Comparison of ENCODE assay signal across 34 cellular contexts in the genomic region with DNA sequence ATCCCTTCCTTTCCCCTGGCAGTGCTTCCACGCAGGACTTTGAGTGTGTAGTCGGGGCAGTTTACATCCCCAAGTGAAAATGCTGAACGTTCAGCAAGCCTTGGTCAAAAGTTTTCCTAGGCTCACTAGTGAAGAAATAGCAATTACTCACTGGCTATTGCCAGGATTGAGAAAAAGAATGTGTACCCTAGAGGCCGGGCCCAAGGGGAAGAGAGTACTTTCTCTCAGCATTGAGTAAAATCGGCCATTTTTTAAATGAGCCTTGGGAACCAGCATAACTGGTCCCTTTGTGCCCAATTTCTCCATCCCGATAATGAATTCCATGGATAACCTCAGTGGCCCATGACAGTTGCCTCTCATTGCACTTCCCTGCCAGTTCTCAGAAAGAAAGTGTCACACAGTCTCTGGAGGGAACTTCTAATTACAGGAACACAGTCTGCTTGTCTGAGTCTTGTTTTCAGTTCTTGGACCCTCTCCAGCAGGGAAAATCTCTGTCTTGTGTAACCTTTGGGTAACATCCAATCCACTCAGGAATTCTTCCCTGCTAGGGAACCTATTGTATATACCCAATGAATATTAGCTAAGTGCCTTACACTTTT. TPM values are rescaled to one million over a fixed set of nuclear protein-coding genes. Genes with fewer than 3 reads are reported as not detected.
"Had no signal": no experiment of that assay in that cellular context is flagged by ENCODE, and none has a peak within 500 bp of the region (broad histone marks: within the 10 kb centered on the region; RNA-seq: fewer than 3 reads in every experiment).

No MANE protein-coding gene starts in this region.

- H3K27me3 ChIP-seq: colonic mucosa, gastroesophageal sphincter, neutrophil, ovary, sigmoid colon, thyroid gland, upper lobe of left lung, vagina had no signal

- H3K4me3 ChIP-seq: colonic mucosa, gastroesophageal sphincter, ovary, psoas muscle, sigmoid colon, smooth muscle cell, thyroid gland, upper lobe of left lung, vagina had no signal

- H3K36me3 ChIP-seq: colonic mucosa, neutrophil, ovary, thyroid gland had no signal

- ATAC-seq: esophagus mucosa; gastroesophageal sphincter; left colon; stimulated activated memory B cell treated with anti-CD40 and anti-IgM and Interleukin-4, amounts not matched to agents 10 μg/mL and 1 μg/mL and 100 μg/mL, for 72 hours; stimulated activated naive CD8-positive, alpha-beta T cell treated with anti-CD3 and anti-CD28 coated beads, Interleukin-15, amount 100 ng/mL, for 72 hours had no signal

- DNase-seq: activated CD4-positive, alpha-beta T cell treated with anti-CD3 and anti-CD28 coated beads for 4 hours; activated CD4-positive, alpha-beta T cell treated with anti-CD3 and anti-CD28 coated beads, Interleukin-2, amount 50 U/mL, for 4 hours; activated gamma-delta T cell; activated naive CD4-positive, alpha-beta T cell treated with anti-CD3 and anti-CD28 coated beads, Interleukin-2, amount 50 U/mL, for 16 hours; activated T-cell treated with anti-CD3 and anti-CD28 coated beads, Interleukin-2, amount 50 U/mL, for 1 hour; amygdala; colonic mucosa; endodermal cell; hippocampal formation; kidney; left colon; naive B cell; nephron progenitor cell; ovary; psoas muscle; sigmoid colon; stimulated activated CD4-positive, alpha-beta T cell treated with anti-CD3 and anti-CD28 coated beads, Interleukin-1b, Interleukin-23, amount 100 ng/mL, for 48 hours; stimulated activated CD4-positive, alpha-beta T cell treated with anti-CD3 and anti-CD28 coated beads, Interleukin-4, amount 100 ng/mL, for 4 hours; stimulated activated CD8-positive, alpha-beta memory T cell treated with anti-CD3 and anti-CD28 coated beads, Interleukin-4, amount 100 ng/mL, for 48 hours; stimulated activated naive CD8-positive, alpha-beta T cell treated with anti-CD3 and anti-CD28 coated beads, Interleukin-15, amount 100 ng/mL, for 72 hours; T-helper 9 cell; thyroid gland; upper lobe of left lung had no signal

- H3K27ac ChIP-seq: colonic mucosa, gastroesophageal sphincter, neutrophil, ovary, psoas muscle, sigmoid colon, thyroid gland, upper lobe of left lung, vagina, VCaP had no signal

- H3K9me3 ChIP-seq: colonic mucosa, gastroesophageal sphincter, neutrophil, ovary, psoas muscle, sigmoid colon, thyroid gland, upper lobe of left lung, vagina had no signal

- H3K4me1 ChIP-seq: colonic mucosa, gastroesophageal sphincter, psoas muscle, sigmoid colon, thyroid gland, upper lobe of left lung, vagina had no signal

RNA-seq across cellular contexts. Expression of gene OR7D2, which starts 7.3 kb away (rescaled TPM):
- total RNA-seq: bronchial epithelial cell, esophagus mucosa, kidney, left colon, liver, ovary, sigmoid colon, vagina had no signal

RNA-seq across cellular contexts. Expression of gene OR7G3, which starts 44.7 kb away (rescaled TPM):
- total RNA-seq: bronchial epithelial cell; colonic mucosa; endodermal cell; esophagus mucosa; gastroesophageal sphincter; kidney; left colon; liver; mesothelial cell of epicardium; ovary; psoas muscle; sigmoid colon; smooth muscle cell; T-helper 1 cell treated with Interleukin-12 subunit alpha and Interleukin-12 subunit beta and Interleukin-4 antibody, amounts not matched to agents 30 ng/mL and 1 ng/mL, for 36 hours; thyroid gland; upper lobe of left lung; vagina had no signal

RNA-seq across cellular contexts. Expression of gene OR7D4, which starts 47.9 kb away (rescaled TPM):
- total RNA-seq: bronchial epithelial cell; colonic mucosa; endodermal cell; esophagus mucosa; gastroesophageal sphincter; kidney; left colon; liver; mesothelial cell of epicardium; ovary; psoas muscle; sigmoid colon; smooth muscle cell; T-helper 1 cell treated with Interleukin-12 subunit alpha and Interleukin-12 subunit beta and Interleukin-4 antibody, amounts not matched to agents 30 ng/mL and 1 ng/mL, for 36 hours; thyroid gland; upper lobe of left lung; vagina had no signal

RNA-seq across cellular contexts. Expression of gene OR7G1, which starts 55.9 kb away (rescaled TPM):
- total RNA-seq: bronchial epithelial cell; colonic mucosa; endodermal cell; esophagus mucosa; gastroesophageal sphincter; kidney; left colon; liver; mesothelial cell of epicardium; ovary; psoas muscle; sigmoid colon; smooth muscle cell; T-helper 1 cell treated with Interleukin-12 subunit alpha and Interleukin-12 subunit beta and Interleukin-4 antibody, amounts not matched to agents 30 ng/mL and 1 ng/mL, for 36 hours; thyroid gland; upper lobe of left lung; vagina had no signal
